Comparison of ENCODE assay signal across 18 cellular contexts in the genomic region with DNA sequence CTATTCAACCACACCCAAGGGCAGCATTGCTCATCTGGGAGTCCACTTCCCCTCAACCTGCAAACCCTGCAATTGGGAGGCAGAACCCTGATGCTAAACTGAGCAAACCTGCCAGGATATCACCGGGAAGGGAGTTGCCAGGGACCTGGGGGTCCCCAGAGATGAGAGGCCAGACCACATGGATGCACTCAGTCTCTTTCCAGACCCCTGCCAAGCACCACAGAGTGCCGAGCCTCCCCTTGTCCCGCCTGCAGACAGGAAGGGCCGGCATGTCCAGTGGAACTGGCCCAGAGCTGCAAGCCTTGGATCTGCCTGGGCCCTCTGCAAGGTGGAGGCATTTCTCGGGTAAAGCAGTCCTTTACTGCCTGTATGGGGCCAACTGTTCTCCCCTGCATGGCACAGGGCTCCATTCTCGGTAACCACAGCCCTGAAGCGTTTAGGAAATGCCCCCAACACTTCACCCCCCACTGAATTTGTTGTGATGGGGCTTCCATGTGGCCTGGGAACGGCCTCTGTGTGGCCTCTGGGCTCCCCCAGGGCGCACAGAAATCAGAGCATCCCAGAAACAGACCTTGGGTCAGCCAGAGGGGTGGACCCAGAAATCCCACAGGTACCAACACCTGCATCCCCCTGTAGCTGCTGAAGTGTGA.
A peak's percentile ranks its signal among the peaks of the same experiment; 100 is the strongest.
DNase-seq lines count a peak whose midpoint lies in the region; FAIRE-seq lines count a peak whose summit lies in the region.
"Had no signal": no experiment of that assay in that cellular context is flagged by ENCODE, and none has a peak within 500 bp of the region (broad histone marks: within the 10 kb centered on the region; RNA-seq: fewer than 3 reads in every experiment).

No MANE protein-coding gene starts in this region.

- H3K27ac ChIP-seq in substantia nigra (ENCODE audit: low read depth, low read length, poor library complexity, severe bottlenecking): no peak overlapping the region
- H3K27ac ChIP-seq: BLaER1 treated with 17β-estradiol and CSF1 and Interleukin-3, amounts not matched to agents 10 nM and 100 nM; SJSA1 had no signal

- FAIRE-seq in urothelium cell line (lab: Jason Lieb, UNC): no peak
- FAIRE-seq: K562 had no signal

- peak; percentile 21 for DNase-seq in activated CD8-positive, alpha-beta memory T cell treated with anti-CD3 and anti-CD28 coated beads for 24 hours
- no peak for DNase-seq in activated CD8-positive, alpha-beta memory T cell treated with anti-CD3 and anti-CD28 coated beads, Interleukin-2, amount 50 U/mL, for 4 hours
- DNase-seq in activated CD8-positive, alpha-beta memory T cell treated with anti-CD3 and anti-CD28 coated beads, Interleukin-2, amount 50 U/mL, for 48 hours: peak; percentile 26
- DNase-seq in mucosa of gallbladder (ENCODE audit: low spot score): peak; percentile 3
- peak; percentile 2 for DNase-seq in urothelium cell line (ENCODE audit: low spot score)
- no peak for DNase-seq in substantia nigra (lab: John Stamatoyannopoulos, UW)
- no peak for DNase-seq in ureter (ENCODE audit: low spot score)
- DNase-seq in HPDE6-E6E7 (ENCODE audit: extremely low spot score): no peak
- DNase-seq: 8988T, GDM1, HCEC 1CT, NCI-H187 treated with DMSO at 0.1 percent for 48 hours, NCI-H2171, NCI-H774, PC-3 had no signal

Comparison
In these comparisons a context has a peak if more than half of its experiments do, and no peak if none do; other contexts are left out.
1. DNase-seq: peak in activated CD8-positive, alpha-beta memory T cell treated with anti-CD3 and anti-CD28 coated beads for 24 hours (single experiment), activated CD8-positive, alpha-beta memory T cell treated with anti-CD3 and anti-CD28 coated beads, Interleukin-2, amount 50 U/mL, for 48 hours (single experiment), mucosa of gallbladder (single experiment) and urothelium cell line (single experiment); none in activated CD8-positive, alpha-beta memory T cell treated with anti-CD3 and anti-CD28 coated beads, Interleukin-2, amount 50 U/mL, for 4 hours (single experiment), substantia nigra (0 of 49), ureter (single experiment) and HPDE6-E6E7 (single experiment).